Comparison of ENCODE assay signal across 35 cellular contexts in genomic region chr11:20118209-20118608, GRCh38. TPM values are rescaled to one million over a fixed set of nuclear protein-coding genes. Genes with fewer than 3 reads are reported as not detected.
"Had no signal": no experiment of that assay in that cellular context is flagged by ENCODE, and none has a peak within 500 bp of the region (broad histone marks: within the 10 kb centered on the region; RNA-seq: fewer than 3 reads in every experiment).

No MANE protein-coding gene starts in this region.

- H3K27ac ChIP-seq: breast epithelium, cardiac muscle cell, heart right ventricle had no signal

- H3K4me3 Mint-ChIP-seq: activated CD4-positive, alpha-beta memory T cell treated with anti-CD3 and anti-CD28 coated beads, Interleukin-2, amount 10 ng/mL, durations not matched to agents 7 days and 5 days; activated CD4-positive, alpha-beta T cell treated with anti-CD3 and anti-CD28 coated beads, Interleukin-2, amount 10 ng/mL, durations not matched to agents 7 days and 5 days; activated naive CD4-positive, alpha-beta T cell treated with anti-CD3 and anti-CD28 coated beads, Interleukin-2, amount 10 ng/mL, durations not matched to agents 7 days and 5 days; activated naive CD8-positive, alpha-beta T cell treated with anti-CD3 and anti-CD28 coated beads, Interleukin-2, amount 10 ng/mL, durations not matched to agents 7 days and 5 days; activated T-cell treated with anti-CD3 and anti-CD28 coated beads, Interleukin-2, amount 50 U/mL, for 24 hours; activated T-cell treated with anti-CD3 and anti-CD28 coated beads, Interleukin-2, amount 50 U/mL, for 72 hours; brain; central memory CD8-positive, alpha-beta T cell; effector memory CD8-positive, alpha-beta T cell; WTC11 had no signal

- FAIRE-seq: colon, endometrium had no signal

- H3K9me3 Mint-ChIP-seq: activated CD4-positive, alpha-beta memory T cell treated with anti-CD3 and anti-CD28 coated beads, Interleukin-2, amount 10 ng/mL, durations not matched to agents 7 days and 5 days; activated CD4-positive, alpha-beta T cell treated with anti-CD3 and anti-CD28 coated beads, Interleukin-2, amount 10 ng/mL, durations not matched to agents 7 days and 5 days; activated naive CD4-positive, alpha-beta T cell treated with anti-CD3 and anti-CD28 coated beads, Interleukin-2, amount 10 ng/mL, durations not matched to agents 7 days and 5 days; activated naive CD4-positive, alpha-beta T cell treated with anti-CD3 and anti-CD28 coated beads, Interleukin-2, amount 50 U/mL, for 72 hours; activated naive CD8-positive, alpha-beta T cell treated with anti-CD3 and anti-CD28 coated beads, Interleukin-2, amount 10 ng/mL, durations not matched to agents 7 days and 5 days; activated T-cell treated with anti-CD3 and anti-CD28 coated beads, Interleukin-2, amount 50 U/mL, for 24 hours; activated T-cell treated with anti-CD3 and anti-CD28 coated beads, Interleukin-2, amount 50 U/mL, for 72 hours; brain; central memory CD8-positive, alpha-beta T cell; effector memory CD8-positive, alpha-beta T cell; WTC11 had no signal

- H3K27me3 ChIP-seq: ascending aorta, breast epithelium, cardiac muscle cell, gastroesophageal sphincter, heart right ventricle had no signal

- H3K4me1 ChIP-seq: breast epithelium had no signal

- ATAC-seq: activated naive CD4-positive, alpha-beta T cell treated with anti-CD3 and anti-CD28 coated beads, Interleukin-2, amount 50 U/mL, for 72 hours; activated T-cell treated with anti-CD3 and anti-CD28 coated beads, Interleukin-2, amount 50 U/mL, for 72 hours; effector memory CD8-positive, alpha-beta T cell; esophagus mucosa; heart right ventricle; WTC11 had no signal

- H3K36me3 ChIP-seq: breast epithelium had no signal

- DNase-seq: activated CD4-positive, alpha-beta memory T cell treated with anti-CD3 and anti-CD28 coated beads, Interleukin-2, amount 10 ng/mL, durations not matched to agents 7 days and 5 days; activated CD4-positive, alpha-beta T cell treated with anti-CD3 and anti-CD28 coated beads for 1 hour; activated CD4-positive, alpha-beta T cell treated with anti-CD3 and anti-CD28 coated beads for 4 hours; activated CD4-positive, alpha-beta T cell treated with anti-CD3 and anti-CD28 coated beads, Interleukin-2, amount 10 ng/mL, durations not matched to agents 7 days and 5 days; activated CD4-positive, alpha-beta T cell treated with anti-CD3 and anti-CD28 coated beads, Interleukin-2, amount 50 U/mL, for 4 hours; activated CD8-positive, alpha-beta memory T cell treated with anti-CD3 and anti-CD28 coated beads, Interleukin-2, amount 50 U/mL, for 48 hours; activated gamma-delta T cell; activated naive CD4-positive, alpha-beta T cell; activated naive CD4-positive, alpha-beta T cell treated with anti-CD3 and anti-CD28 coated beads, Interleukin-2, amount 10 ng/mL, durations not matched to agents 7 days and 5 days; activated naive CD8-positive, alpha-beta T cell treated with anti-CD3 and anti-CD28 coated beads, Interleukin-2, amount 10 ng/mL, durations not matched to agents 7 days and 5 days; activated T-cell treated with anti-CD3 and anti-CD28 coated beads for 4 hours; activated T-cell treated with anti-CD3 and anti-CD28 coated beads, Interleukin-2, amount 50 U/mL, for 24 hours; activated T-cell treated with anti-CD3 and anti-CD28 coated beads, Interleukin-2, amount 50 U/mL, for 72 hours; cortex of kidney; dermis blood vessel endothelial cell; effector CD4-positive, alpha-beta T cell; effector memory CD8-positive, alpha-beta T cell; foreskin melanocyte; heart right ventricle; T-helper 2 cell had no signal

- H3K9me3 ChIP-seq: ascending aorta, breast epithelium, gastroesophageal sphincter, heart right ventricle had no signal

- H3K4me3 ChIP-seq: ascending aorta, breast epithelium, cardiac muscle cell, gastroesophageal sphincter, heart right ventricle had no signal

- H3K36me3 Mint-ChIP-seq: activated naive CD4-positive, alpha-beta T cell treated with anti-CD3 and anti-CD28 coated beads, Interleukin-2, amount 10 ng/mL, durations not matched to agents 7 days and 5 days; activated naive CD4-positive, alpha-beta T cell treated with anti-CD3 and anti-CD28 coated beads, Interleukin-2, amount 50 U/mL, for 72 hours; activated naive CD8-positive, alpha-beta T cell treated with anti-CD3 and anti-CD28 coated beads, Interleukin-2, amount 10 ng/mL, durations not matched to agents 7 days and 5 days had no signal

- H3K4me1 Mint-ChIP-seq: activated CD4-positive, alpha-beta memory T cell treated with anti-CD3 and anti-CD28 coated beads, Interleukin-2, amount 10 ng/mL, durations not matched to agents 7 days and 5 days; activated CD4-positive, alpha-beta T cell treated with anti-CD3 and anti-CD28 coated beads, Interleukin-2, amount 10 ng/mL, durations not matched to agents 7 days and 5 days; activated naive CD4-positive, alpha-beta T cell treated with anti-CD3 and anti-CD28 coated beads, Interleukin-2, amount 10 ng/mL, durations not matched to agents 7 days and 5 days; activated naive CD8-positive, alpha-beta T cell treated with anti-CD3 and anti-CD28 coated beads, Interleukin-2, amount 10 ng/mL, durations not matched to agents 7 days and 5 days; brain; central memory CD8-positive, alpha-beta T cell; WTC11 had no signal

- H3K27ac Mint-ChIP-seq: activated CD4-positive, alpha-beta memory T cell treated with anti-CD3 and anti-CD28 coated beads, Interleukin-2, amount 10 ng/mL, durations not matched to agents 7 days and 5 days; activated CD4-positive, alpha-beta T cell treated with anti-CD3 and anti-CD28 coated beads, Interleukin-2, amount 10 ng/mL, durations not matched to agents 7 days and 5 days; activated naive CD4-positive, alpha-beta T cell treated with anti-CD3 and anti-CD28 coated beads, Interleukin-2, amount 10 ng/mL, durations not matched to agents 7 days and 5 days; activated naive CD4-positive, alpha-beta T cell treated with anti-CD3 and anti-CD28 coated beads, Interleukin-2, amount 50 U/mL, for 72 hours; activated naive CD8-positive, alpha-beta T cell treated with anti-CD3 and anti-CD28 coated beads, Interleukin-2, amount 10 ng/mL, durations not matched to agents 7 days and 5 days; activated T-cell treated with anti-CD3 and anti-CD28 coated beads, Interleukin-2, amount 50 U/mL, for 24 hours; activated T-cell treated with anti-CD3 and anti-CD28 coated beads, Interleukin-2, amount 50 U/mL, for 72 hours; brain; effector memory CD8-positive, alpha-beta T cell; WTC11 had no signal

RNA-seq across cellular contexts. Expression of gene DBX1, which starts 42.1 kb away (rescaled TPM):
- total RNA-seq: activated CD4-positive, alpha-beta memory T cell treated with anti-CD3 and anti-CD28 coated beads, Interleukin-2, amount 10 ng/mL, durations not matched to agents 7 days and 5 days; activated CD4-positive, alpha-beta T cell treated with anti-CD3 and anti-CD28 coated beads, Interleukin-2, amount 10 ng/mL, durations not matched to agents 7 days and 5 days; activated naive CD4-positive, alpha-beta T cell treated with anti-CD3 and anti-CD28 coated beads, Interleukin-2, amount 50 U/mL, for 72 hours; activated naive CD8-positive, alpha-beta T cell treated with anti-CD3 and anti-CD28 coated beads, Interleukin-2, amount 10 ng/mL, durations not matched to agents 7 days and 5 days; activated T-cell treated with anti-CD3 and anti-CD28 coated beads, Interleukin-2, amount 50 U/mL, for 72 hours; ascending aorta; breast epithelium; cardiac muscle cell; cerebellum; dermis blood vessel endothelial cell; epithelial cell of proximal tubule; esophagus mucosa; gastroesophageal sphincter; glomerular endothelial cell; heart right ventricle; T-helper 1 cell treated with Interleukin-12 subunit alpha and Interleukin-12 subunit beta and Interleukin-4 antibody, amounts not matched to agents 30 ng/mL and 1 ng/mL, for 36 hours had no signal
- polyA plus RNA-seq: cardiac muscle cell, heart right ventricle had no signal
